9 cellular contexts compared by ENCODE assay signal in the genomic region with DNA sequence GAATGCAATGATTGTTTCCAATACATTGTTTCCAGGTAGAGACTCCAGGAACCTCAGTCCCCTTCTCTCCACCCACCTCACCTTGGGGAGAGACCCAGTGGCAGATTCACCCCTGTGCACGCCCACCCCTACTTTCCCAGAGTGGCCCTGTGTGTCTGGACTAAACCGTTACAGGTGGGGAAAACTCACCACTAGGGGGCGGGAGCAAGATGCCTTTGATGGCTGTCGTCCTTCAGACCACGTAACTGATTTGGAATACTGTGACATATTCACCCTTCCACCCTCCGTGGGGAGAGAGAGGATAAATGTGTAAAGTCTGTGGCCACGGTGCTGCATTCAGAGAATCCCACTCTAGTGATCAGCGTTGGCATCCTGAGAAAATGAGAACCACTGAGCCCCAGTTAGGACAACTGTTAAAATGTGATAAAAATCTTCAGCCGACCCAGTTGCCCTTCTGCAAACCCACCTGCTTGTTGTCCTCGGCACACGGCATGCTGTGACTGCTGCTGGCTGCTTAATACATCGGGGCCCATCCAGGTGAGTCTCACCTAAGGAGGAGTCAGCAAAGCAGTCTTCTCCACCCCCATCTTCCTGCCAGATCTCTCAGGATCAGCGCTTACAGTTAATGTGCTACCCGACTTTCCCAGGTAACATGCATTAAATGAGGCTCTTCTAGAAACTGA. TPM values are rescaled to one million over a fixed set of nuclear protein-coding genes. Genes with fewer than 3 reads are reported as not detected.
DNase-seq lines count a peak whose midpoint lies in the region; ATAC-seq and TF ChIP-seq lines count a peak whose summit lies in the region.
"Had no signal": no experiment of that assay in that cellular context is flagged by ENCODE, and none has a peak within 500 bp of the region (broad histone marks: within the 10 kb centered on the region; RNA-seq: fewer than 3 reads in every experiment).

No MANE protein-coding gene starts in this region.

- no peak overlapping the region for H3K4me3 ChIP-seq in BJ (ENCODE audit: low read depth, low read length)
- H3K4me3 ChIP-seq in foreskin fibroblast (ENCODE audit: low read depth in 1 of 2, low read length in 2 of 2): no peak overlapping the region
- H3K4me3 ChIP-seq in suprapubic skin: no peak overlapping the region

- no peak for TF ChIP-seq POLR2A in suprapubic skin (IDR thresholded peaks at IDR 0.05)

- peaks cover 6% of the 10 kb centered on the region for H3K4me1 ChIP-seq in suprapubic skin

- no peak for TF ChIP-seq EP300 in suprapubic skin (IDR thresholded peaks at IDR 0.05)

- no peaks in the 10 kb centered on the region for H3K9me3 ChIP-seq in suprapubic skin

- H3K36me3 ChIP-seq in BJ (ENCODE audit: control insufficient read depth, insufficient read depth, low read length): peaks cover 7% of the 10 kb centered on the region
- peaks cover 14% of the 10 kb centered on the region for H3K36me3 ChIP-seq in suprapubic skin

- H3K27ac ChIP-seq in suprapubic skin: no peak overlapping the region

- peak; percentile 87 for TF ChIP-seq CTCF in BJ (IDR thresholded peaks at IDR 0.05; ENCODE audit: insufficient read depth, low read depth, low read length)
- TF ChIP-seq CTCF in foreskin fibroblast (IDR thresholded peaks at IDR 0.05; ENCODE audit: low read depth, low read length): peak; percentile 91
- peak; percentile 50 to 79 for TF ChIP-seq CTCF in suprapubic skin (IDR thresholded peaks at IDR 0.05)

- peaks cover 3% of the 10 kb centered on the region for H3K9me3 Mint-ChIP-seq in activated T-helper 17 cell treated with anti-CD3 and anti-CD28 coated beads, Interleukin-2, amount 50 U/mL, for 72 hours
- H3K9me3 Mint-ChIP-seq: IgD-negative memory B cell had no signal

- H3K27me3 ChIP-seq in BJ (ENCODE audit: control insufficient read depth, insufficient read depth, low read length): no peaks in the 10 kb centered on the region
- no peaks in the 10 kb centered on the region for H3K27me3 ChIP-seq in suprapubic skin

- CTCF ChIA-PET in BJ (lab: Yijun Ruan, JAX): interaction anchor here (0.7 to 1.0 kb wide), 7 partner anchors 9 to 84 kb away, joined by 3 to 5 read pairs (median 3); no protein-coding TSS in a partner anchor

- WGBS in suprapubic skin: 26% methylated on average over 14 of the region's 14 CpGs

- H3K4me1 Mint-ChIP-seq in activated T-helper 17 cell treated with anti-CD3 and anti-CD28 coated beads, Interleukin-2, amount 50 U/mL, for 72 hours: peaks cover 23% of the 10 kb centered on the region

- peak overlapping the region; percentile 36 for H3K27ac Mint-ChIP-seq in activated T-helper 17 cell treated with anti-CD3 and anti-CD28 coated beads, Interleukin-2, amount 50 U/mL, for 72 hours

- peak overlapping the region; percentile 81 for H3K4me3 Mint-ChIP-seq in activated T-helper 17 cell treated with anti-CD3 and anti-CD28 coated beads, Interleukin-2, amount 50 U/mL, for 72 hours

- ATAC-seq in activated T-helper 17 cell treated with anti-CD3 and anti-CD28 coated beads, Interleukin-2, amount 50 U/mL, for 72 hours (replicated peaks): peak; percentile 77

- no peaks in the 10 kb centered on the region for H3K27me3 Mint-ChIP-seq in activated T-helper 17 cell treated with anti-CD3 and anti-CD28 coated beads, Interleukin-2, amount 50 U/mL, for 72 hours

- peaks cover 16% of the 10 kb centered on the region for H3K36me3 Mint-ChIP-seq in activated T-helper 17 cell treated with anti-CD3 and anti-CD28 coated beads, Interleukin-2, amount 50 U/mL, for 72 hours (ENCODE audit: low read depth)

- POLR2A ChIA-PET in BJ (lab: Charles Lee): no interaction called here

- DNase-seq in BJ (ENCODE audit: low read depth) (no peak), GM19238 (ENCODE audit: insufficient read length, low spot score) (peak; percentile 58), HUDEP-2 (lab: John Stamatoyannopoulos, UW; ENCODE audit: unreplicated experiment in 76 of 76) (peak in 52 of 76 experiments; percentile 1 to 67 (median 33)), RKO (ENCODE audit: low spot score) (peak; percentile 69), foreskin fibroblast (peak; percentile 68 to 89), occipital lobe (lab: John Stamatoyannopoulos, UW) (peak; percentile 50), suprapubic skin (ENCODE audit: low spot score in 2 of 2) (peak; percentile 80 to 90)

RNA-seq across cellular contexts. Expression of a gene that starts 41.5 kb away (rescaled TPM):
- polyA plus RNA-seq in BJ (2011; rRNA removed): 12.7 and 20.5 TPM in 2 replicates
- polyA minus RNA-seq in BJ (2011; rRNA and poly(A)+ RNA removed): 7.5 and 8.9 TPM in 2 replicates
- total RNA-seq in activated T-helper 17 cell treated with anti-CD3 and anti-CD28 coated beads, Interleukin-2, amount 50 U/mL, for 72 hours: 10 to 100 TPM; 18.4 to 35.6 TPM
- total RNA-seq in occipital lobe (57.1 TPM), suprapubic skin (10 to 100 TPM; 14.1 to 25.5 (median 16.6) TPM)
